Comparison of ENCODE assay signal across 8 cellular contexts in the genomic region with DNA sequence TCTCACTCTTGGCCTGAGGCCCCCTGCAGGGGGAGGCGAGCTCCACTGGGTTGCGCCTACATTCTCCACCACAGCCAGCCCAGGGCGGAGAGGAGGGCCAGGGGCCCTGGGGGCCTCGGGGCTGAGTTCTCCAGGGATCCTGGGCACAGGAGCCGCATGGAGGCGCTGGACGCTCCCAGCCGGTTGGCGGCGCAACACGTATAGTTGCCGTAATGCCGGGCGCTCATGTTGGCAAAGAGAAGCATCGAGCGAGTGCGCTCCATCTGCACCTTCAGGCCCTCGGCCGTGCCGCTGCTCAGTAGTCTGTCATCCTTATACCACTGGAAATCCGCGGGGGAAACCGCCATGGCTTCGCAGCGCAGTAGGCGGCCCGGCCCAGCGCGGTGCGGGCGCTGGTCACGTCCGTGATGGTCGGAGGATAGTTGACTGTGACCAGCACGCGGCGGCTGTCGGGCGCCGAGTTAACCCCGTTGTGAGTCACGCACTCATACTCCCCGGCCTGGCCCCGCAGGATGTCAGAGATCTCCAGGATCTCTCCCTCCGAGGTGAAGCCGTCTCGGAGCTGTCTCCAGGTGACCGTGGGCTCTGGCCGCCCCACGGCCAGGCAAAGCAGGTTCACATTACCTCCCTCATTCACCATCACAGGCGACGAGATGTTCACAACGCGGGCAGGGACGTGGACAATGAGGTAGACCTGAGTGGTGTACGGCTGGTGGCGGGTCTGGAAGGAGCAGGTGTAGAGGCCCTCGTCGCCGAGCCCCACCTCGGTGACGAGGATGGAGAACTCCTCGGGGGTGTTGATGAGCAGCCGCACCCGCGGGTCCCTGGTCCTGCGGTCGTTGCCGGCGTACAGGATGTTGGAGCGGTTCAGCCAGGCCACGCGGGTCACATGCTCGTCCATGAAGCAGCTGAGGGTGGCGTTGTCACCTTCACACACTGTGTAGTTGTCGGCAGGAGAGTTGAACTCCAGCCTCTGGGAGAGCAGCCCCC. TPM values are rescaled to one million over a fixed set of nuclear protein-coding genes. Genes with fewer than 3 reads are reported as not detected.
A peak's percentile ranks its signal among the peaks of the same experiment; 100 is the strongest.
DNase-seq lines count a peak whose midpoint lies in the region; ATAC-seq, FAIRE-seq and TF ChIP-seq lines count a peak whose summit lies in the region.
"Not testable (repeated sequence)": the region's sequence is repeated elsewhere in the genome, so short reads cannot be mapped to it uniquely, and the experiment has no call there.

No MANE protein-coding gene starts in this region.

- dilution Hi-C loops in IMR-90 (cut with HindIII; ENCODE audit: low sequenced_read_pairs, unreplicated experiment); keratinocyte (cut with MboI; ENCODE audit: extremely low pct_ligation_motif_present, low sequenced_read_pairs): not testable (repeated sequence)

- H3K27ac Mint-ChIP-seq in CD14-positive monocyte, result peak overlapping the region in 1 of 7 donors; percentile 64
- peak overlapping the region; percentile 94 for H3K27ac Mint-ChIP-seq in stimulated activated effector memory CD8-positive, alpha-beta T cell treated with anti-CD3 and anti-CD28 coated beads, Interleukin-12 subunit alpha, Interleukin-12 subunit beta, amount 100 ng/mL, for 72 hours

- not testable (repeated sequence) for H3K18ac ChIP-seq in IMR-90 (ENCODE audit: low read depth, low read length)

- H3K56ac ChIP-seq in IMR-90 (ENCODE audit: extremely low read depth, insufficient read depth, low read length), result not testable (repeated sequence)

- POLR2A ChIA-PET in IMR-90 (lab: Charles Lee; ENCODE audit: unreplicated experiment), result not testable (repeated sequence)

- H2BK15ac ChIP-seq in IMR-90 (ENCODE audit: low read depth, low read length), result not testable (repeated sequence)

- peaks cover 37 to 58% (median 46%) of the 10 kb centered on the region in 3 donors for H3K27me3 Mint-ChIP-seq in CD14-positive monocyte (ENCODE audit: low read depth in 3 of 3)

- H3K14ac ChIP-seq in IMR-90 (replicated peaks; ENCODE audit: low read depth, low read length), result not testable (repeated sequence)

- H3K9me3 ChIP-seq in IMR-90 (ENCODE audit: control insufficient read depth, insufficient read depth, low read length); keratinocyte (ENCODE audit: control insufficient read depth, low read depth, low read length): not testable (repeated sequence)

- H4K8ac ChIP-seq in IMR-90 (ENCODE audit: low read depth in 2 of 2, low read length in 2 of 2), result peak overlapping the region in 1 of 2 experiments; percentile 34; a peak in 1 of 4 replicates

- H3K27me3 ChIP-seq in IMR-90 (ENCODE audit: control insufficient read depth, insufficient read depth, low read length) (peaks cover 12% of the 10 kb centered on the region; the same call in 1 of the 2 replicates), keratinocyte (ENCODE audit: control insufficient read depth, extremely low read depth, insufficient read depth, low read length) (peaks cover 14% of the 10 kb centered on the region)

- H3K4me3 Mint-ChIP-seq in CD14-positive monocyte, result peak overlapping the region; percentile 71 to 93
- H3K4me3 Mint-ChIP-seq in stimulated activated effector memory CD8-positive, alpha-beta T cell treated with anti-CD3 and anti-CD28 coated beads, Interleukin-12 subunit alpha, Interleukin-12 subunit beta, amount 100 ng/mL, for 72 hours, result peak overlapping the region; percentile 95

- DNase-seq in CD14-positive monocyte (ENCODE audit: low spot score); IMR-90; keratinocyte (ENCODE audit: low read depth, low spot score): not testable (repeated sequence)
- peak; percentile 28 for DNase-seq in T-helper 22 cell (ENCODE audit: low read depth)
- DNase-seq in activated gamma-delta T cell (lab: John Stamatoyannopoulos, UW), result peak; percentile 50
- peak; percentile 10 for DNase-seq in effector CD8-positive, alpha-beta T cell (lab: John Stamatoyannopoulos, UW)
- DNase-seq in posterior cingulate gyrus, result peak in 8 of 10 donors; percentile 33 to 91 (median 56)
- peak; percentile 22 to 52 for DNase-seq in stimulated activated effector memory CD8-positive, alpha-beta T cell treated with anti-CD3 and anti-CD28 coated beads, Interleukin-12 subunit alpha, Interleukin-12 subunit beta, amount 100 ng/mL, for 72 hours (ENCODE audit: low spot score in 2 of 2)

- H4K20me1 ChIP-seq in IMR-90 (ENCODE audit: insufficient read depth, low read length); keratinocyte (ENCODE audit: control insufficient read depth, extremely low read depth, insufficient read depth, low read length): not testable (repeated sequence)

- H3K4ac ChIP-seq in IMR-90 (ENCODE audit: low read depth, low read length), result not testable (repeated sequence)

- CTCF ChIA-PET in IMR-90 (lab: Yijun Ruan, JAX), result not testable (repeated sequence)

- not testable (repeated sequence) for H3K79me2 ChIP-seq in keratinocyte (ENCODE audit: control insufficient read depth, insufficient read depth, low read length)

- not testable (repeated sequence) for H2AK5ac ChIP-seq in IMR-90 (ENCODE audit: low read depth, low read length)

- in situ Hi-C loops in IMR-90 (cut with MboI; ENCODE audit: low sequenced_read_pairs), result not testable (repeated sequence)

- H3K4me3 ChIP-seq in IMR-90 (ENCODE audit: insufficient read depth, low read depth, low read length) (peak overlapping the region; percentile 45), keratinocyte (ENCODE audit: control insufficient read depth in 2 of 3, extremely low read depth in 1 of 3, insufficient read depth in 2 of 3, low read depth in 1 of 3, low read length in 3 of 3) (peak overlapping the region; percentile 20 to 26 (median 25))

- not testable (repeated sequence) for H3K79me1 ChIP-seq in IMR-90 (ENCODE audit: low read depth in 1 of 2, low read length in 2 of 2)

- BruUV-seq in IMR-90 (replicated peaks; lab: Mats Ljungman, UMichigan), result not testable (repeated sequence)

- not testable (repeated sequence) for H2BK5ac ChIP-seq in IMR-90 (ENCODE audit: low read depth, low read length, poor library complexity, severe bottlenecking)

- TF ChIP-seq CTCF in CD14-positive monocyte (IDR thresholded peaks at IDR 0.05), result not testable (repeated sequence)
- TF ChIP-seq CTCF in IMR-90 (conservative IDR thresholded peaks at IDR 0.05; ENCODE audit: low read depth, low read length) (peak; percentile 29), keratinocyte (optimal IDR thresholded peaks at IDR 0.05 in 1 of 3, IDR thresholded peaks at IDR 0.05 in 1 of 3, conservative IDR thresholded peaks at IDR 0.05 in 1 of 3; ENCODE audit: extremely low read depth in 1 of 3, insufficient read depth in 2 of 3, low read length in 3 of 3) (peak in 2 of 3 experiments; percentile 22 to 53)

- not testable (repeated sequence) for TF ChIP-seq RAD21 in IMR-90 (IDR thresholded peaks at IDR 0.05; ENCODE audit: low read length)

- TF ChIP-seq POLR2A in IMR-90 (IDR thresholded peaks at IDR 0.05; ENCODE audit: low read depth, low read length), result not testable (repeated sequence)

- peaks cover 23 to 68% (median 61%) of the 10 kb centered on the region in 7 donors for H3K9me3 Mint-ChIP-seq in CD14-positive monocyte
- H3K9me3 Mint-ChIP-seq in stimulated activated effector memory CD8-positive, alpha-beta T cell treated with anti-CD3 and anti-CD28 coated beads, Interleukin-12 subunit alpha, Interleukin-12 subunit beta, amount 100 ng/mL, for 72 hours, result not testable (repeated sequence)

- not testable (repeated sequence) for H3K36me3 ChIP-seq in IMR-90 (ENCODE audit: control insufficient read depth, insufficient read depth, low read length); keratinocyte (ENCODE audit: control insufficient read depth in 2 of 2, extremely low read depth in 1 of 2, insufficient read depth in 2 of 2, low read length in 2 of 2)

- ATAC-seq in IMR-90 (ENCODE audit: low read depth), result peak; percentile 78
- peak; percentile 82 for ATAC-seq in stimulated activated effector memory CD8-positive, alpha-beta T cell treated with anti-CD3 and anti-CD28 coated beads, Interleukin-12 subunit alpha, Interleukin-12 subunit beta, amount 100 ng/mL, for 72 hours

- intact Hi-C loops in CD14-positive monocyte (cut with micrococcal nuclease), result loop anchor here in 1 of 2 donors (10.0 kb wide), 1 partner anchor 335 kb away; the partner anchor contains the start of gene ZNF273
- intact Hi-C loops in IMR-90 (cut with micrococcal nuclease); posterior cingulate gyrus (cut with DNase I): not testable (repeated sequence)

- H3K4me1 Mint-ChIP-seq in CD14-positive monocyte, result not testable (repeated sequence)
- H3K4me1 Mint-ChIP-seq in stimulated activated effector memory CD8-positive, alpha-beta T cell treated with anti-CD3 and anti-CD28 coated beads, Interleukin-12 subunit alpha, Interleukin-12 subunit beta, amount 100 ng/mL, for 72 hours, result peaks cover 19% of the 10 kb centered on the region

- 7% methylated on average over 25 of the region's 76 CpGs; no CpG with 5 or more reads in 1 of the 2 experiments for WGBS in IMR-90 (ENCODE audit: extremely low coverage in 2 of 2, insufficient read length in 1 of 2), 2 experiments

- not testable (repeated sequence) for H3K9ac ChIP-seq in IMR-90 (ENCODE audit: low read depth, low read length); keratinocyte (ENCODE audit: control insufficient read depth, extremely low read depth, insufficient read depth, low read length)

- not testable (repeated sequence) for H2AK9ac ChIP-seq in IMR-90 (replicated peaks; ENCODE audit: low read depth, low read length, poor library complexity)

- H2BK120ac ChIP-seq in IMR-90 (ENCODE audit: low read depth, low read length), result not testable (repeated sequence)

- H4K5ac ChIP-seq in IMR-90 (ENCODE audit: low read depth, low read length), result peak overlapping the region; percentile 48; the same call in 1 of the 2 replicates

- H2AFZ ChIP-seq in IMR-90 (replicated peaks; ENCODE audit: low read length, poor library complexity), result peak overlapping the region; percentile 88
- H2AFZ ChIP-seq in keratinocyte (ENCODE audit: control insufficient read depth, low read length), result peak overlapping the region; percentile 60

- not testable (repeated sequence) for FAIRE-seq in keratinocyte (lab: Jason Lieb, UNC)

- H4K91ac ChIP-seq in IMR-90 (ENCODE audit: insufficient read depth, low read depth, low read length), result not testable (repeated sequence)

- not testable (repeated sequence) for H3K23ac ChIP-seq in IMR-90 (ENCODE audit: low read depth, low read length)

- not testable (repeated sequence) for H3K9me1 ChIP-seq in IMR-90 (ENCODE audit: insufficient read depth, low read length); keratinocyte (ENCODE audit: control insufficient read depth, extremely low read depth, insufficient read depth, low read length)

- not testable (repeated sequence) for H3K4me1 ChIP-seq in IMR-90 (ENCODE audit: control insufficient read depth, insufficient read depth, low read length); keratinocyte (ENCODE audit: control insufficient read depth, extremely low read depth, insufficient read depth, low read length)

- H2BK20ac ChIP-seq in IMR-90 (ENCODE audit: low read depth, low read length), result not testable (repeated sequence)

- not testable (repeated sequence) for H3K27ac ChIP-seq in IMR-90 (ENCODE audit: insufficient read depth, low read length); keratinocyte (ENCODE audit: control insufficient read depth, insufficient read depth, low read length)

- H3K4me2 ChIP-seq in IMR-90 (ENCODE audit: low read depth, low read length) (peak overlapping the region; percentile 37), keratinocyte (ENCODE audit: control insufficient read depth, extremely low read depth, insufficient read depth, low read depth, low read length) (peak overlapping the region; percentile 48)

- not testable (repeated sequence) for H3K36me3 Mint-ChIP-seq in CD14-positive monocyte; stimulated activated effector memory CD8-positive, alpha-beta T cell treated with anti-CD3 and anti-CD28 coated beads, Interleukin-12 subunit alpha, Interleukin-12 subunit beta, amount 100 ng/mL, for 72 hours

RNA-seq across cellular contexts. Expression of gene ZNF680, which starts 6.8 kb away (rescaled TPM):
- polyA plus RNA-seq in CD14-positive monocyte (1 to 10 TPM; 1.5 to 1.6 TPM), IMR-90 (2012; rRNA removed) (1.2 and 1.5 TPM in 2 replicates), keratinocyte (1.9 to 4.5 TPM (median 2.6 TPM) in 3 replicates)
- 3.9 and 7.8 TPM in 2 replicates for total RNA-seq in IMR-90 (2012; rRNA removed)
- polyA plus RNA-seq in IMR-90 (2012; cell fraction: cytosol; rRNA removed), result 0.16 and 0.21 TPM in 2 replicates
- 0.15 and 2.1 TPM in 2 replicates for polyA plus RNA-seq in IMR-90 (2012; cell fraction: nucleus; rRNA removed; ENCODE audit: low replicate concordance)
- polyA plus RNA-seq in keratinocyte (2011; ENCODE audit: low read depth), result 2.8 TPM
- polyA plus RNA-seq in keratinocyte (2011; cell fraction: cytosol; rRNA removed), result 0.92 and 1.7 TPM in 2 replicates
- 4.7 and 7.1 TPM in 2 replicates for polyA plus RNA-seq in keratinocyte (2011; cell fraction: nucleus; rRNA removed)
- polyA plus RNA-seq in keratinocyte (2012; ENCODE audit: low replicate concordance), result 2.9 and 4.0 TPM in 2 replicates
- polyA minus RNA-seq in keratinocyte, result 1.0 to 6.4 TPM (median 2.7 TPM) in 3 replicates
- 2.5 TPM for polyA minus RNA-seq in keratinocyte (2011; cell fraction: cytosol; rRNA and poly(A)+ RNA removed)
- 6.0 and 12.6 TPM in 2 replicates for polyA minus RNA-seq in keratinocyte (2011; cell fraction: nucleus; rRNA and poly(A)+ RNA removed)
